8 cellular contexts compared by ENCODE assay signal in genomic region chr4:119212964-119213606, GRCh38. TPM values are rescaled to one million over a fixed set of nuclear protein-coding genes. Genes with fewer than 3 reads are reported as not detected.
DNase-seq lines count a peak whose midpoint lies in the region; ATAC-seq, FAIRE-seq and TF ChIP-seq lines count a peak whose summit lies in the region.

No MANE protein-coding gene starts in this region.

- 0 out of 2 replicates have a peak, but pooled peaks have one; percentile 17 for TF ChIP-seq EP300 in Ishikawa (IDR thresholded peaks at IDR 0.05; ENCODE audit: borderline replicate concordance)

- peak overlapping the region; percentile 92 for H2AFZ ChIP-seq in neuron (ENCODE audit: low read depth, low read length)

- peak; percentile 66 for DNase-seq in DMS53 treated with DMSO at 0.1 percent for 48 hours (lab: John Stamatoyannopoulos, UW; ENCODE audit: unreplicated experiment)
- DNase-seq in RWPE2 (ENCODE audit: low spot score), result peak; percentile 88
- peak; percentile 16 to 57 (median 43) for DNase-seq in activated naive CD4-positive, alpha-beta T cell (lab: John Stamatoyannopoulos, UW)
- DNase-seq in frontal cortex (ENCODE audit: low spot score in 2 of 2), result peak; percentile 40 to 62
- DNase-seq in substantia nigra (lab: John Stamatoyannopoulos, UW), result peak in 46 of 49 donors; percentile 25 to 86 (median 63)

- FAIRE-seq in frontal cortex (lab: Jason Lieb, UNC), result no peak

- peak; percentile 45 for TF ChIP-seq CTCF in RWPE2 (IDR thresholded peaks at IDR 0.05; ENCODE audit: poor library complexity, severe bottlenecking)

- ATAC-seq in GM21723 (IDR thresholded peaks at IDR 0.05; ENCODE audit: unreplicated experiment), result peak; percentile 71
- ATAC-seq in RWPE2 (ENCODE audit: low read depth), result peak; percentile 64

- H3K36me3 ChIP-seq in RWPE2 (ENCODE audit: low read depth) (peaks cover 31% of the 10 kb centered on the region), neuron (ENCODE audit: insufficient read depth, low read length) (no peaks in the 10 kb centered on the region)

- peak overlapping the region; percentile 88 for H3K4me3 ChIP-seq in RWPE2 (ENCODE audit: severe bottlenecking)
- H3K4me3 ChIP-seq in neuron (ENCODE audit: low read length), result peak overlapping the region; percentile 54

- peak overlapping the region; percentile 93 for H3K27ac ChIP-seq in RWPE2 (ENCODE audit: poor library complexity, severe bottlenecking)
- H3K27ac ChIP-seq in substantia nigra (ENCODE audit: low read depth, low read length, poor library complexity, severe bottlenecking), result peak overlapping the region; percentile 70

- H3K9me3 ChIP-seq in RWPE2 (ENCODE audit: severe bottlenecking), result no peaks in the 10 kb centered on the region
- no peaks in the 10 kb centered on the region for H3K9me3 ChIP-seq in neuron (ENCODE audit: low read length)

- H3K4me1 ChIP-seq in RWPE2 (ENCODE audit: insufficient read depth, poor library complexity, severe bottlenecking) (peaks cover 29% of the 10 kb centered on the region), neuron (ENCODE audit: insufficient read depth, low read length) (peaks cover 3% of the 10 kb centered on the region)

- TF ChIP-seq RAD21 in Ishikawa (IDR thresholded peaks at IDR 0.05; ENCODE audit: low read depth), result peak; percentile 30; the same call in 1 of the 2 replicates

- H3K27me3 ChIP-seq in RWPE2 (ENCODE audit: insufficient read depth, poor library complexity, severe bottlenecking) (no peaks in the 10 kb centered on the region), neuron (ENCODE audit: insufficient read depth, low read length) (no peaks in the 10 kb centered on the region)

TF ChIP-seq in Ishikawa, 13 proteins besides CTCF, POLR2A, EP300 and RAD21:
- TF ChIP-seq MAX (IDR thresholded peaks at IDR 0.05) (peak; percentile 83), USF1 (IDR thresholded peaks at IDR 0.05) (0 out of 2 replicates have a peak, but pooled peaks have one; percentile 20), NFIC (IDR thresholded peaks at IDR 0.05) (peak; percentile 70), REST (IDR thresholded peaks at IDR 0.05; ENCODE audit: low read depth) (no peak)
TF ChIP-seq in Ishikawa: peak in this region for 3.

RNA-seq across cellular contexts. Expression of gene USP53, which starts 0.6 kb away (rescaled TPM):
- total RNA-seq in frontal cortex, result 12.2 TPM

Comparison
In these comparisons a context has a peak if more than half of its experiments do, and no peak if none do; other contexts are left out.
1. Peak in every context shown above with its lines: DNase-seq, ATAC-seq, H3K4me3 ChIP-seq and H3K27ac ChIP-seq.